In genomic region chr6:38651121-38651784, GRCh38 we compare ENCODE assay signal across 22 cellular contexts.
"Had no signal": no experiment of that assay in that cellular context is flagged by ENCODE, and none has a peak within 500 bp of the region (broad histone marks: within the 10 kb centered on the region; RNA-seq: fewer than 3 reads in every experiment).

No MANE protein-coding gene starts in this region.

- H3K4me3 ChIP-seq: colonic mucosa, gastrocnemius medialis, heart right ventricle, prostate gland, sigmoid colon, skin epidermis, stomach, thoracic aorta, transverse colon had no signal

- H3K27me3 ChIP-seq: colonic mucosa, gastrocnemius medialis, heart right ventricle, sigmoid colon, stomach, transverse colon had no signal

- H3K4me1 ChIP-seq: colonic mucosa, parathyroid adenoma, prostate gland, sigmoid colon, stomach, transverse colon had no signal

- DNase-seq: colonic mucosa; dermis blood vessel endothelial cell; erythroblast; gastrocnemius medialis; heart right ventricle; hypothalamus; islet precursor cell; mammary epithelial cell; naive thymus-derived CD4-positive, alpha-beta T cell; nephron progenitor cell; retina; sigmoid colon; stimulated activated CD4-positive, alpha-beta T cell treated with anti-CD3 and anti-CD28 coated beads, Interleukin-12 subunit alpha, Interleukin-12 subunit beta, amount 100 ng/mL, for 4 hours; stimulated activated naive CD4-positive, alpha-beta T cell; stomach; substantia nigra; transverse colon had no signal

- H3K27me3 Mint-ChIP-seq: naive thymus-derived CD4-positive, alpha-beta T cell had no signal

- ATAC-seq: gastrocnemius medialis; heart right ventricle; left lobe of liver; naive thymus-derived CD4-positive, alpha-beta T cell had no signal

- H3K36me3 ChIP-seq: colonic mucosa, gastrocnemius medialis, prostate gland, sigmoid colon, thoracic aorta, transverse colon had no signal

- H3K27ac ChIP-seq: colonic mucosa, gastrocnemius medialis, heart right ventricle, parathyroid adenoma, prostate gland, sigmoid colon, skin epidermis, stomach, thoracic aorta, transverse colon had no signal

- H3K9me3 ChIP-seq: colonic mucosa, gastrocnemius medialis, prostate gland, sigmoid colon, stomach, thoracic aorta, transverse colon had no signal

- H3K27ac Mint-ChIP-seq: naive thymus-derived CD4-positive, alpha-beta T cell; nephron progenitor cell had no signal

- H3K4me3 Mint-ChIP-seq: naive thymus-derived CD4-positive, alpha-beta T cell; nephron progenitor cell had no signal
